Comparison of ENCODE assay signal across 16 cellular contexts in genomic region chr6:112443118-112443641, GRCh38.
A peak's percentile ranks its signal among the peaks of the same experiment; 100 is the strongest.
DNase-seq lines count a peak whose midpoint lies in the region; ATAC-seq and TF ChIP-seq lines count a peak whose summit lies in the region.
"Had no signal": no experiment of that assay in that cellular context is flagged by ENCODE, and none has a peak within 500 bp of the region (broad histone marks: within the 10 kb centered on the region; RNA-seq: fewer than 3 reads in every experiment).

No MANE protein-coding gene starts in this region.

- peak overlapping the region in 3 of 5 experiments; percentile 20 to 30 (median 23) for H3K4me3 Mint-ChIP-seq in brain
- H3K4me3 Mint-ChIP-seq: CD8-positive, alpha-beta T cell had no signal

- H3K9me3 Mint-ChIP-seq in brain, result no peaks in the 10 kb centered on the region
- H3K9me3 Mint-ChIP-seq: activated T-helper 2 cell treated with anti-CD3 and anti-CD28 coated beads, Interferon-gamma antibody, Interleukin-2, Interleukin-4, amounts not matched to agents 10 μg/mL and 5 μg/mL and 100 μg/mL, durations not matched to agents 14 hours and 24 hours and 36 hours; CD8-positive, alpha-beta T cell had no signal

- no peaks in the 10 kb centered on the region for H3K4me1 ChIP-seq in right cardiac atrium (ENCODE audit: control insufficient read depth, insufficient read depth, low read length)
- H3K4me1 ChIP-seq in suprapubic skin, result peaks cover 3% of the 10 kb centered on the region
- H3K4me1 ChIP-seq: right lobe of liver, upper lobe of right lung had no signal

- intact Hi-C loops in right cardiac atrium (cut with DNase I), result no loop called here

- no peak for TF ChIP-seq POLR2A in suprapubic skin (IDR thresholded peaks at IDR 0.05)

- H3K36me3 Mint-ChIP-seq in brain, result no peaks in the 10 kb centered on the region
- H3K36me3 Mint-ChIP-seq: CD8-positive, alpha-beta T cell had no signal

- no peaks in the 10 kb centered on the region for H3K27me3 ChIP-seq in right cardiac atrium (ENCODE audit: control insufficient read depth, insufficient read depth)
- H3K27me3 ChIP-seq in suprapubic skin, result no peaks in the 10 kb centered on the region
- H3K27me3 ChIP-seq: MG63, right lobe of liver, upper lobe of right lung had no signal

- TF ChIP-seq CTCF in brain (conservative IDR thresholded peaks at IDR 0.05) (no peak), suprapubic skin (IDR thresholded peaks at IDR 0.05) (no peak)

- 75% methylated on average over 5 of the region's 5 CpGs for WGBS in right cardiac atrium
- 70% methylated on average over 5 of the region's 5 CpGs for WGBS in suprapubic skin

- no peaks in the 10 kb centered on the region for H3K27me3 Mint-ChIP-seq in brain

- H3K4me3 ChIP-seq in right cardiac atrium (ENCODE audit: low read length) (no peak overlapping the region), suprapubic skin (no peak overlapping the region)
- H3K4me3 ChIP-seq: MG63, right lobe of liver, upper lobe of right lung had no signal

- peaks cover 22% of the 10 kb centered on the region for H3K4me1 Mint-ChIP-seq in brain

- no peaks in the 10 kb centered on the region for H3K9me3 ChIP-seq in right cardiac atrium (ENCODE audit: control insufficient read depth, low read length)
- H3K9me3 ChIP-seq in suprapubic skin, result no peaks in the 10 kb centered on the region
- H3K9me3 ChIP-seq: MG63, right lobe of liver, upper lobe of right lung had no signal

- DNase-seq in NCI-H1417 (lab: John Stamatoyannopoulos, UW) (peak in 2 of 3 experiments; percentile 42 to 61), NCI-H1417 treated with DMSO at 0.1 percent for 48 hours (lab: John Stamatoyannopoulos, UW) (no peak), right cardiac atrium (no peak), suprapubic skin (ENCODE audit: low spot score in 2 of 2) (no peak), GM19238 (ENCODE audit: insufficient read length, low spot score) (no peak)
- no peak for DNase-seq in stimulated activated CD4-positive, alpha-beta T cell treated with anti-CD3 and anti-CD28 coated beads, Interleukin-15, amount 100 ng/mL, for 24 hours
- DNase-seq: CD8-positive, alpha-beta T cell; NCI-H2107; right lobe of liver; stimulated activated CD4-positive, alpha-beta T cell treated with anti-CD3 and anti-CD28 coated beads, Interleukin-4, amount 100 ng/mL, for 1 hour; upper lobe of right lung had no signal

- no peak for TF ChIP-seq EP300 in suprapubic skin (IDR thresholded peaks at IDR 0.05)

- H3K27ac Mint-ChIP-seq in brain, result peak overlapping the region; percentile 23 to 73 (median 54)
- H3K27ac Mint-ChIP-seq: activated T-helper 2 cell treated with anti-CD3 and anti-CD28 coated beads, Interferon-gamma antibody, Interleukin-2, Interleukin-4, amounts not matched to agents 10 μg/mL and 5 μg/mL and 100 μg/mL, durations not matched to agents 14 hours and 24 hours and 36 hours; CD8-positive, alpha-beta T cell had no signal

- peak; percentile 78 for ATAC-seq in right cardiac atrium
- no peak for ATAC-seq in GM19324 (IDR thresholded peaks at IDR 0.05; ENCODE audit: low FRiP score, unreplicated experiment)
- ATAC-seq: CD8-positive, alpha-beta T cell; right lobe of liver; upper lobe of right lung had no signal

- H3K27ac ChIP-seq in right cardiac atrium (ENCODE audit: low read length) (no peak overlapping the region), suprapubic skin (peak overlapping the region; percentile 24)
- H3K27ac ChIP-seq: 22Rv1, right lobe of liver, upper lobe of right lung had no signal

- H3K36me3 ChIP-seq in suprapubic skin, result no peaks in the 10 kb centered on the region
- H3K36me3 ChIP-seq: MG63, right lobe of liver, upper lobe of right lung had no signal

Comparison
In these comparisons a context has a peak if more than half of its experiments do, and no peak if none do; other contexts are left out.
1. DNase-seq: peak in NCI-H1417 (2 of 3); none in NCI-H1417 treated with DMSO at 0.1 percent for 48 hours (single experiment), right cardiac atrium (0 of 3), suprapubic skin (0 of 2), stimulated activated CD4-positive, alpha-beta T cell treated with anti-CD3 and anti-CD28 coated beads, Interleukin-15, amount 100 ng/mL, for 24 hours (single experiment) and GM19238 (single experiment).